In the genomic region with DNA sequence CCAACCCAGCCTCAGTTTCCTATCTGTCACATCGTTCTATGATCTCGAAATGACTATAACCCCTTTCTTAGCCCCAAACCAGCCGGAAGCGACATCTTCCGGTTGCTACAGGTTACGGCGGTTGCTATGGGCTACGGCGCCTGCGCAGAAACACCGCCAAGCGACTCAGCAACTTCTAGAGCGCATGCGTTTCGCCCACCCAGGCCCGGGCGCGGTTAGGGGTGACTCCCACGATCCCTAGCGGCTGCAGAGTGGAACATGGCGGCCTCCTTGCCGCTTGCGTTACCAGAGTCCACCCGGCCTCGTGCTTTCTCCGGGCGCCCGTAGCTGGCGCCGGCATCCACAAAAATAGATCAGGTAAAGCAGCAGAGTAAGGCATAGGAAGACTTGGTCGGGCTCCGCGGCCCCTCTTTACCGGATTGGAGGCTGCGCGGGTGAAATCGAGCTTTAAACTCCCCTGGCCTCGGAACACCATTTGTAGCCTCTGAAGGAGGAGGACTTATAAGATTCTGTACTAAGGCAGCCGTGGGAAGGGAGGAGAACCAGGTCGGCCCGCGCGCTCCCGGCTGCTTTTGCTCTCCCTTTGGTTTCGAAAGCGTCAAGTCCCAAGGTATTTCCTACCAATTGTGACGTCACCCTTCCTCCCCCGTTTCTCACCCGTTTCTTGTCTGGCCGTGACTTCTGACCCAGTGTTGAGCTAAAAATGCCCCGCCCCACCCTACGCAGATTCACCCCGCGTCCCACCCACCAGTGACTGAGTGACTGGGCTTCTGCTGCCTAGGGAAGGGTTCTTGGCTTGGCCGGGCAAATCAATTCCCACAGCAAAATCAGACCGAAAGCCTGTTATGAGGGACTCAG, we compare ENCODE assay signal across 1 cellular context.
TF ChIP-seq lines count a peak whose summit lies in the region.

No MANE protein-coding gene starts in this region.

TF ChIP-seq in K562, 482 proteins besides CTCF, POLR2A, EP300 and RAD21 (continued from another document and continues in another):
- TF ChIP-seq, protein P1, sequence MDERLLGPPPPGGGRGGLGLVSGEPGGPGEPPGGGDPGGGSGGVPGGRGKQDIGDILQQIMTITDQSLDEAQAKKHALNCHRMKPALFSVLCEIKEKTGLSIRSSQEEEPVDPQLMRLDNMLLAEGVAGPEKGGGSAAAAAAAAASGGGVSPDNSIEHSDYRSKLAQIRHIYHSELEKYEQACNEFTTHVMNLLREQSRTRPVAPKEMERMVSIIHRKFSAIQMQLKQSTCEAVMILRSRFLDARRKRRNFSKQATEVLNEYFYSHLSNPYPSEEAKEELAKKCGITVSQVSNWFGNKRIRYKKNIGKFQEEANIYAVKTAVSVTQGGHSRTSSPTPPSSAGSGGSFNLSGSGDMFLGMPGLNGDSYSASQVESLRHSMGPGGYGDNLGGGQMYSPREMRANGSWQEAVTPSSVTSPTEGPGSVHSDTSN (CRISPR knock-in tag; IDR thresholded peaks at IDR 0.05; ENCODE audit: low read depth): no peak
- TF ChIP-seq, protein P1 (tag; conservative IDR thresholded peaks at IDR 0.05; ENCODE audit: low read depth): no peak
- TF ChIP-seq ZNF174 (CRISPR knock-in tag; IDR thresholded peaks at IDR 0.05) (no peak), SRSF9 (IDR thresholded peaks at IDR 0.05; ENCODE audit: borderline replicate concordance, low read depth, low read length) (no peak), ZNF347 (CRISPR knock-in tag; IDR thresholded peaks at IDR 0.05; ENCODE audit: low read depth) (no peak), SMARCE1 (IDR thresholded peaks at IDR 0.05) (peak; percentile 41; the same call in 1 of the 2 replicates), JUNB (CRISPR knock-in tag; conservative IDR thresholded peaks at IDR 0.05) (no peak), SAFB (IDR thresholded peaks at IDR 0.05; ENCODE audit: borderline replicate concordance, low read depth, low read length) (no peak), SOX6 (IDR thresholded peaks at IDR 0.05) (peak; percentile 47), BCOR (IDR thresholded peaks at IDR 0.05) (no peak), ETS2 (tag; IDR thresholded peaks at IDR 0.05; ENCODE audit: borderline replicate concordance, poor library complexity, severe bottlenecking) (no peak), HCFC1 (IDR thresholded peaks at IDR 0.05; ENCODE audit: low read depth, low read length) (peak; percentile 58), TSC22D4 (tag; IDR thresholded peaks at IDR 0.05) (no peak), PTTG1 (tag; IDR thresholded peaks at IDR 0.05; ENCODE audit: low read depth) (no peak), SIN3A (IDR thresholded peaks at IDR 0.05; ENCODE audit: borderline replicate concordance in 2 of 2, control insufficient read depth in 1 of 2, low read depth in 2 of 2, low read length in 2 of 2) (no peak), PRMT5 (CRISPR knock-in tag; IDR thresholded peaks at IDR 0.05) (no peak)
- TF ChIP-seq, protein P2, sequence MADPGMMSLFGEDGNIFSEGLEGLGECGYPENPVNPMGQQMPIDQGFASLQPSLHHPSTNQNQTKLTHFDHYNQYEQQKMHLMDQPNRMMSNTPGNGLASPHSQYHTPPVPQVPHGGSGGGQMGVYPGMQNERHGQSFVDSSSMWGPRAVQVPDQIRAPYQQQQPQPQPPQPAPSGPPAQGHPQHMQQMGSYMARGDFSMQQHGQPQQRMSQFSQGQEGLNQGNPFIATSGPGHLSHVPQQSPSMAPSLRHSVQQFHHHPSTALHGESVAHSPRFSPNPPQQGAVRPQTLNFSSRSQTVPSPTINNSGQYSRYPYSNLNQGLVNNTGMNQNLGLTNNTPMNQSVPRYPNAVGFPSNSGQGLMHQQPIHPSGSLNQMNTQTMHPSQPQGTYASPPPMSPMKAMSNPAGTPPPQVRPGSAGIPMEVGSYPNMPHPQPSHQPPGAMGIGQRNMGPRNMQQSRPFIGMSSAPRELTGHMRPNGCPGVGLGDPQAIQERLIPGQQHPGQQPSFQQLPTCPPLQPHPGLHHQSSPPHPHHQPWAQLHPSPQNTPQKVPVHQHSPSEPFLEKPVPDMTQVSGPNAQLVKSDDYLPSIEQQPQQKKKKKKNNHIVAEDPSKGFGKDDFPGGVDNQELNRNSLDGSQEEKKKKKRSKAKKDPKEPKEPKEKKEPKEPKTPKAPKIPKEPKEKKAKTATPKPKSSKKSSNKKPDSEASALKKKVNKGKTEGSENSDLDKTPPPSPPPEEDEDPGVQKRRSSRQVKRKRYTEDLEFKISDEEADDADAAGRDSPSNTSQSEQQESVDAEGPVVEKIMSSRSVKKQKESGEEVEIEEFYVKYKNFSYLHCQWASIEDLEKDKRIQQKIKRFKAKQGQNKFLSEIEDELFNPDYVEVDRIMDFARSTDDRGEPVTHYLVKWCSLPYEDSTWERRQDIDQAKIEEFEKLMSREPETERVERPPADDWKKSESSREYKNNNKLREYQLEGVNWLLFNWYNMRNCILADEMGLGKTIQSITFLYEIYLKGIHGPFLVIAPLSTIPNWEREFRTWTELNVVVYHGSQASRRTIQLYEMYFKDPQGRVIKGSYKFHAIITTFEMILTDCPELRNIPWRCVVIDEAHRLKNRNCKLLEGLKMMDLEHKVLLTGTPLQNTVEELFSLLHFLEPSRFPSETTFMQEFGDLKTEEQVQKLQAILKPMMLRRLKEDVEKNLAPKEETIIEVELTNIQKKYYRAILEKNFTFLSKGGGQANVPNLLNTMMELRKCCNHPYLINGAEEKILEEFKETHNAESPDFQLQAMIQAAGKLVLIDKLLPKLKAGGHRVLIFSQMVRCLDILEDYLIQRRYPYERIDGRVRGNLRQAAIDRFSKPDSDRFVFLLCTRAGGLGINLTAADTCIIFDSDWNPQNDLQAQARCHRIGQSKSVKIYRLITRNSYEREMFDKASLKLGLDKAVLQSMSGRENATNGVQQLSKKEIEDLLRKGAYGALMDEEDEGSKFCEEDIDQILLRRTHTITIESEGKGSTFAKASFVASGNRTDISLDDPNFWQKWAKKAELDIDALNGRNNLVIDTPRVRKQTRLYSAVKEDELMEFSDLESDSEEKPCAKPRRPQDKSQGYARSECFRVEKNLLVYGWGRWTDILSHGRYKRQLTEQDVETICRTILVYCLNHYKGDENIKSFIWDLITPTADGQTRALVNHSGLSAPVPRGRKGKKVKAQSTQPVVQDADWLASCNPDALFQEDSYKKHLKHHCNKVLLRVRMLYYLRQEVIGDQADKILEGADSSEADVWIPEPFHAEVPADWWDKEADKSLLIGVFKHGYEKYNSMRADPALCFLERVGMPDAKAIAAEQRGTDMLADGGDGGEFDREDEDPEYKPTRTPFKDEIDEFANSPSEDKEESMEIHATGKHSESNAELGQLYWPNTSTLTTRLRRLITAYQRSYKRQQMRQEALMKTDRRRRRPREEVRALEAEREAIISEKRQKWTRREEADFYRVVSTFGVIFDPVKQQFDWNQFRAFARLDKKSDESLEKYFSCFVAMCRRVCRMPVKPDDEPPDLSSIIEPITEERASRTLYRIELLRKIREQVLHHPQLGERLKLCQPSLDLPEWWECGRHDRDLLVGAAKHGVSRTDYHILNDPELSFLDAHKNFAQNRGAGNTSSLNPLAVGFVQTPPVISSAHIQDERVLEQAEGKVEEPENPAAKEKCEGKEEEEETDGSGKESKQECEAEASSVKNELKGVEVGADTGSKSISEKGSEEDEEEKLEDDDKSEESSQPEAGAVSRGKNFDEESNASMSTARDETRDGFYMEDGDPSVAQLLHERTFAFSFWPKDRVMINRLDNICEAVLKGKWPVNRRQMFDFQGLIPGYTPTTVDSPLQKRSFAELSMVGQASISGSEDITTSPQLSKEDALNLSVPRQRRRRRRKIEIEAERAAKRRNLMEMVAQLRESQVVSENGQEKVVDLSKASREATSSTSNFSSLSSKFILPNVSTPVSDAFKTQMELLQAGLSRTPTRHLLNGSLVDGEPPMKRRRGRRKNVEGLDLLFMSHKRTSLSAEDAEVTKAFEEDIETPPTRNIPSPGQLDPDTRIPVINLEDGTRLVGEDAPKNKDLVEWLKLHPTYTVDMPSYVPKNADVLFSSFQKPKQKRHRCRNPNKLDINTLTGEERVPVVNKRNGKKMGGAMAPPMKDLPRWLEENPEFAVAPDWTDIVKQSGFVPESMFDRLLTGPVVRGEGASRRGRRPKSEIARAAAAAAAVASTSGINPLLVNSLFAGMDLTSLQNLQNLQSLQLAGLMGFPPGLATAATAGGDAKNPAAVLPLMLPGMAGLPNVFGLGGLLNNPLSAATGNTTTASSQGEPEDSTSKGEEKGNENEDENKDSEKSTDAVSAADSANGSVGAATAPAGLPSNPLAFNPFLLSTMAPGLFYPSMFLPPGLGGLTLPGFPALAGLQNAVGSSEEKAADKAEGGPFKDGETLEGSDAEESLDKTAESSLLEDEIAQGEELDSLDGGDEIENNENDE (IDR thresholded peaks at IDR 0.05; ENCODE audit: low read depth, low read length): no peak
- TF ChIP-seq, protein P3, sequence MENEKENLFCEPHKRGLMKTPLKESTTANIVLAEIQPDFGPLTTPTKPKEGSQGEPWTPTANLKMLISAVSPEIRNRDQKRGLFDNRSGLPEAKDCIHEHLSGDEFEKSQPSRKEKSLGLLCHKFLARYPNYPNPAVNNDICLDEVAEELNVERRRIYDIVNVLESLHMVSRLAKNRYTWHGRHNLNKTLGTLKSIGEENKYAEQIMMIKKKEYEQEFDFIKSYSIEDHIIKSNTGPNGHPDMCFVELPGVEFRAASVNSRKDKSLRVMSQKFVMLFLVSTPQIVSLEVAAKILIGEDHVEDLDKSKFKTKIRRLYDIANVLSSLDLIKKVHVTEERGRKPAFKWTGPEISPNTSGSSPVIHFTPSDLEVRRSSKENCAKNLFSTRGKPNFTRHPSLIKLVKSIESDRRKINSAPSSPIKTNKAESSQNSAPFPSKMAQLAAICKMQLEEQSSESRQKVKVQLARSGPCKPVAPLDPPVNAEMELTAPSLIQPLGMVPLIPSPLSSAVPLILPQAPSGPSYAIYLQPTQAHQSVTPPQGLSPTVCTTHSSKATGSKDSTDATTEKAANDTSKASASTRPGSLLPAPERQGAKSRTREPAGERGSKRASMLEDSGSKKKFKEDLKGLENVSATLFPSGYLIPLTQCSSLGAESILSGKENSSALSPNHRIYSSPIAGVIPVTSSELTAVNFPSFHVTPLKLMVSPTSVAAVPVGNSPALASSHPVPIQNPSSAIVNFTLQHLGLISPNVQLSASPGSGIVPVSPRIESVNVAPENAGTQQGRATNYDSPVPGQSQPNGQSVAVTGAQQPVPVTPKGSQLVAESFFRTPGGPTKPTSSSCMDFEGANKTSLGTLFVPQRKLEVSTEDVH (IDR thresholded peaks at IDR 0.05; ENCODE audit: low read depth, partially characterized antibody): peak; percentile 26
- TF ChIP-seq, protein P4, sequence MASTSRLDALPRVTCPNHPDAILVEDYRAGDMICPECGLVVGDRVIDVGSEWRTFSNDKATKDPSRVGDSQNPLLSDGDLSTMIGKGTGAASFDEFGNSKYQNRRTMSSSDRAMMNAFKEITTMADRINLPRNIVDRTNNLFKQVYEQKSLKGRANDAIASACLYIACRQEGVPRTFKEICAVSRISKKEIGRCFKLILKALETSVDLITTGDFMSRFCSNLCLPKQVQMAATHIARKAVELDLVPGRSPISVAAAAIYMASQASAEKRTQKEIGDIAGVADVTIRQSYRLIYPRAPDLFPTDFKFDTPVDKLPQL (IDR thresholded peaks at IDR 0.05; ENCODE audit: extremely low read depth, insufficient read length): no peak
- TF ChIP-seq, protein P5, sequence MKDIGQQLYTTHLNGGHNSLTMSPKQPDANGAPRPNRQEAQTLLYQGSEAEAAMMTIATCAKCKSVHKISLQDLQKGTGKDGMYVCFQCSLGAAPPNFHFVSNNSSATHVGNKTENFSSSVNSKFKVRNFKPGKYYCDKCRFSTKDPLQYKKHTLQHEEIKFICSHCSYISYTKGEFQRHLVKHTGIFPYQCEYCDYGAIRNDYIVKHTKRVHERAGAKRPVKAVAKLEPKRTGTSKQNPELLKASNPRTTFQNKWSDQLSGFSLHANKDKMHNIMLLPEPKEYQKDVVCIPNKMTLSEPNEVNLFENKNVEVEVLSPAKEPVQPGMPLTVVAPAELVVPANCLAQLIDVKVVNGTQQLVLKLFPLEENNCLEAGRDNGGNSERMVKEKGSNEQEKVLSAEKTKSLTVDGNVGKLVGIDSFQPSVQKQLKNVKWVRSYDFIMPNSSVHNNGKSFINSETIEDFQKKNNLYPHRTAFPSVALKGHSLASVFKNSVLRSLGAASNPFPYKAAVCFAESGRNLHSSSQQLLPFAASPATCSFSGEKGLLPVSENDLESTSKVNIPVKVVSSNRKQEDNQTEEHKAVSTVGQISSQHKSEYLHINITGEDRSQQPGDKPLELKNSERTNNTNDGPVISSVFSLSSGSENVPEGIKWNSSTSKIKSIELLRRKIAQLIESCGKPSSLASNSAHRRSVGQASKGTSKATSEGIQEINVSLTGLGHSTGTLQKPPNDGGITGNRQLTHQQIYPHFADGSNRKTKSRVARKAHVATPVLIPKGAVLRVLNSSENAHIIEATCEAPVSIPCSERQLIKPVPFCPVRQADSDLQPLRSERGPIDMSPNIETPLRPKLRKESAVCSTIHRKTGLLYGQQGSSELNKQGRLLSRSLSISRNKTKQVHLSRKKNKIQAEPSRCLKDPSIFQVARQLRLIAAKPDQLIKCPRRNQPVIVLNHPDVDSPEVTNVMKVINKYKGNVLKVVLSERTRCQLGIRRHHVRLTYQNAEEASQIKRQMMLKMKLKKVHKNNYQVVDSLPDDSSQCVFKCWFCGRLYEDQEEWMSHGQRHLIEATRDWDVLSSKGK (CRISPR knock-in tag; IDR thresholded peaks at IDR 0.05): no peak
- TF ChIP-seq, protein P6, sequence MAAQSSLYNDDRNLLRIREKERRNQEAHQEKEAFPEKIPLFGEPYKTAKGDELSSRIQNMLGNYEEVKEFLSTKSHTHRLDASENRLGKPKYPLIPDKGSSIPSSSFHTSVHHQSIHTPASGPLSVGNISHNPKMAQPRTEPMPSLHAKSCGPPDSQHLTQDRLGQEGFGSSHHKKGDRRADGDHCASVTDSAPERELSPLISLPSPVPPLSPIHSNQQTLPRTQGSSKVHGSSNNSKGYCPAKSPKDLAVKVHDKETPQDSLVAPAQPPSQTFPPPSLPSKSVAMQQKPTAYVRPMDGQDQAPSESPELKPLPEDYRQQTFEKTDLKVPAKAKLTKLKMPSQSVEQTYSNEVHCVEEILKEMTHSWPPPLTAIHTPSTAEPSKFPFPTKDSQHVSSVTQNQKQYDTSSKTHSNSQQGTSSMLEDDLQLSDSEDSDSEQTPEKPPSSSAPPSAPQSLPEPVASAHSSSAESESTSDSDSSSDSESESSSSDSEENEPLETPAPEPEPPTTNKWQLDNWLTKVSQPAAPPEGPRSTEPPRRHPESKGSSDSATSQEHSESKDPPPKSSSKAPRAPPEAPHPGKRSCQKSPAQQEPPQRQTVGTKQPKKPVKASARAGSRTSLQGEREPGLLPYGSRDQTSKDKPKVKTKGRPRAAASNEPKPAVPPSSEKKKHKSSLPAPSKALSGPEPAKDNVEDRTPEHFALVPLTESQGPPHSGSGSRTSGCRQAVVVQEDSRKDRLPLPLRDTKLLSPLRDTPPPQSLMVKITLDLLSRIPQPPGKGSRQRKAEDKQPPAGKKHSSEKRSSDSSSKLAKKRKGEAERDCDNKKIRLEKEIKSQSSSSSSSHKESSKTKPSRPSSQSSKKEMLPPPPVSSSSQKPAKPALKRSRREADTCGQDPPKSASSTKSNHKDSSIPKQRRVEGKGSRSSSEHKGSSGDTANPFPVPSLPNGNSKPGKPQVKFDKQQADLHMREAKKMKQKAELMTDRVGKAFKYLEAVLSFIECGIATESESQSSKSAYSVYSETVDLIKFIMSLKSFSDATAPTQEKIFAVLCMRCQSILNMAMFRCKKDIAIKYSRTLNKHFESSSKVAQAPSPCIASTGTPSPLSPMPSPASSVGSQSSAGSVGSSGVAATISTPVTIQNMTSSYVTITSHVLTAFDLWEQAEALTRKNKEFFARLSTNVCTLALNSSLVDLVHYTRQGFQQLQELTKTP (IDR thresholded peaks at IDR 0.05; ENCODE audit: low read depth in 1 of 2, partially characterized antibody in 2 of 2): peak in 1 of 2 experiments; percentile 43
